ENCODE assay signal across 1 cellular context in genomic region chr20:46635514-46636091, GRCh38.
TF ChIP-seq lines count a peak whose summit lies in the region.

No MANE protein-coding gene starts in this region.

TF ChIP-seq in K562, 482 proteins besides CTCF, POLR2A, EP300 and RAD21 (continued from another document and continues in another):
- TF ChIP-seq, protein P1, sequence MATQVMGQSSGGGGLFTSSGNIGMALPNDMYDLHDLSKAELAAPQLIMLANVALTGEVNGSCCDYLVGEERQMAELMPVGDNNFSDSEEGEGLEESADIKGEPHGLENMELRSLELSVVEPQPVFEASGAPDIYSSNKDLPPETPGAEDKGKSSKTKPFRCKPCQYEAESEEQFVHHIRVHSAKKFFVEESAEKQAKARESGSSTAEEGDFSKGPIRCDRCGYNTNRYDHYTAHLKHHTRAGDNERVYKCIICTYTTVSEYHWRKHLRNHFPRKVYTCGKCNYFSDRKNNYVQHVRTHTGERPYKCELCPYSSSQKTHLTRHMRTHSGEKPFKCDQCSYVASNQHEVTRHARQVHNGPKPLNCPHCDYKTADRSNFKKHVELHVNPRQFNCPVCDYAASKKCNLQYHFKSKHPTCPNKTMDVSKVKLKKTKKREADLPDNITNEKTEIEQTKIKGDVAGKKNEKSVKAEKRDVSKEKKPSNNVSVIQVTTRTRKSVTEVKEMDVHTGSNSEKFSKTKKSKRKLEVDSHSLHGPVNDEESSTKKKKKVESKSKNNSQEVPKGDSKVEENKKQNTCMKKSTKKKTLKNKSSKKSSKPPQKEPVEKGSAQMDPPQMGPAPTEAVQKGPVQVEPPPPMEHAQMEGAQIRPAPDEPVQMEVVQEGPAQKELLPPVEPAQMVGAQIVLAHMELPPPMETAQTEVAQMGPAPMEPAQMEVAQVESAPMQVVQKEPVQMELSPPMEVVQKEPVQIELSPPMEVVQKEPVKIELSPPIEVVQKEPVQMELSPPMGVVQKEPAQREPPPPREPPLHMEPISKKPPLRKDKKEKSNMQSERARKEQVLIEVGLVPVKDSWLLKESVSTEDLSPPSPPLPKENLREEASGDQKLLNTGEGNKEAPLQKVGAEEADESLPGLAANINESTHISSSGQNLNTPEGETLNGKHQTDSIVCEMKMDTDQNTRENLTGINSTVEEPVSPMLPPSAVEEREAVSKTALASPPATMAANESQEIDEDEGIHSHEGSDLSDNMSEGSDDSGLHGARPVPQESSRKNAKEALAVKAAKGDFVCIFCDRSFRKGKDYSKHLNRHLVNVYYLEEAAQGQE (CRISPR knock-in tag; IDR thresholded peaks at IDR 0.05; ENCODE audit: low read depth): no peak
- TF ChIP-seq MIER1 (IDR thresholded peaks at IDR 0.05; ENCODE audit: low read depth) (no peak), MECOM (CRISPR knock-in tag; IDR thresholded peaks at IDR 0.05) (peak; percentile 74), MTA2 (IDR thresholded peaks at IDR 0.05; ENCODE audit: low read depth) (no peak), NFE2L1 (tag; IDR thresholded peaks at IDR 0.05; ENCODE audit: borderline replicate concordance, low read depth) (peak; percentile 35; the same call in 1 of the 2 replicates), ZNF175 (CRISPR knock-in tag; IDR thresholded peaks at IDR 0.05; ENCODE audit: low read depth) (no peak), ZEB2 (IDR thresholded peaks at IDR 0.05) (no peak), GTF2E2 (tag; IDR thresholded peaks at IDR 0.05) (no peak), EP400 (IDR thresholded peaks at IDR 0.05) (no peak), ZNF3 (CRISPR knock-in tag; IDR thresholded peaks at IDR 0.05) (no peak), HDAC2 (IDR thresholded peaks at IDR 0.05) (no peak), GABPB2 (CRISPR knock-in tag; conservative IDR thresholded peaks at IDR 0.05) (no peak), ZNF347 (CRISPR knock-in tag; IDR thresholded peaks at IDR 0.05; ENCODE audit: low read depth) (no peak), ZNF644 (tag; IDR thresholded peaks at IDR 0.05; ENCODE audit: low read depth) (no peak), HEY1 (CRISPR knock-in tag; IDR thresholded peaks at IDR 0.05; ENCODE audit: borderline replicate concordance) (no peak), MXI1 (IDR thresholded peaks at IDR 0.05; ENCODE audit: low read depth, low read length) (no peak), ETV6 (IDR thresholded peaks at IDR 0.05; ENCODE audit: borderline replicate concordance in 1 of 2, low read depth in 2 of 2, low read length in 1 of 2) (no peak), ETV6 (CRISPR knock-in tag; IDR thresholded peaks at IDR 0.05; ENCODE audit: borderline replicate concordance) (no peak), FOXJ2 (tag; IDR thresholded peaks at IDR 0.05) (no peak), ZNF280A (IDR thresholded peaks at IDR 0.05; ENCODE audit: low read depth, partially characterized antibody) (no peak), IFI16 (CRISPR knock-in tag; IDR thresholded peaks at IDR 0.05) (no peak), ZNF316 (IDR thresholded peaks at IDR 0.05) (no peak), E4F1 (CRISPR knock-in tag; IDR thresholded peaks at IDR 0.05; ENCODE audit: borderline replicate concordance) (no peak), CBX8 (IDR thresholded peaks at IDR 0.05; ENCODE audit: borderline replicate concordance, extremely low read depth, low read depth, low read length, poor library complexity, severe bottlenecking) (no peak), ID3 (CRISPR knock-in tag; IDR thresholded peaks at IDR 0.05) (no peak), ID3 (tag; IDR thresholded peaks at IDR 0.05) (peak; percentile 94), KAT2B (IDR thresholded peaks at IDR 0.05; ENCODE audit: low read depth, low read length) (no peak), SMARCC2 (IDR thresholded peaks at IDR 0.05; ENCODE audit: low read depth) (no peak), TSC22D4 (tag; IDR thresholded peaks at IDR 0.05) (no peak), POLR2AphosphoS2 (IDR thresholded peaks at IDR 0.05; ENCODE audit: low read length) (no peak), RBM39 (optimal IDR thresholded peaks at IDR 0.05; ENCODE audit: low read depth, low read length) (no peak), ZNF311 (CRISPR knock-in tag; IDR thresholded peaks at IDR 0.05) (peak; percentile 82), SMARCA4 (IDR thresholded peaks at IDR 0.05) (no peak), UBTF (IDR thresholded peaks at IDR 0.05; ENCODE audit: borderline replicate concordance in 1 of 2, low read depth in 2 of 2, low read length in 2 of 2) (no peak), CHD1 (IDR thresholded peaks at IDR 0.05; ENCODE audit: low read length) (no peak), ZNF217 (CRISPR knock-in tag; IDR thresholded peaks at IDR 0.05) (no peak), CEBPG (CRISPR knock-in tag; IDR thresholded peaks at IDR 0.05) (no peak), CEBPG (tag; conservative IDR thresholded peaks at IDR 0.05 in 1 of 2, IDR thresholded peaks at IDR 0.05 in 1 of 2) (no peak), FUS (optimal IDR thresholded peaks at IDR 0.05; ENCODE audit: low read depth, low read length) (no peak)
- TF ChIP-seq, protein P2, sequence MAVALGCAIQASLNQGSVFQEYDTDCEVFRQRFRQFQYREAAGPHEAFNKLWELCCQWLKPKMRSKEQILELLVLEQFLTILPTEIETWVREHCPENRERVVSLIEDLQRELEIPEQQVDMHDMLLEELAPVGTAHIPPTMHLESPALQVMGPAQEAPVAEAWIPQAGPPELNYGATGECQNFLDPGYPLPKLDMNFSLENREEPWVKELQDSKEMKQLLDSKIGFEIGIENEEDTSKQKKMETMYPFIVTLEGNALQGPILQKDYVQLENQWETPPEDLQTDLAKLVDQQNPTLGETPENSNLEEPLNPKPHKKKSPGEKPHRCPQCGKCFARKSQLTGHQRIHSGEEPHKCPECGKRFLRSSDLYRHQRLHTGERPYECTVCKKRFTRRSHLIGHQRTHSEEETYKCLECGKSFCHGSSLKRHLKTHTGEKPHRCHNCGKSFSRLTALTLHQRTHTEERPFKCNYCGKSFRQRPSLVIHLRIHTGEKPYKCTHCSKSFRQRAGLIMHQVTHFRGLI (CRISPR knock-in tag; IDR thresholded peaks at IDR 0.05): no peak
- TF ChIP-seq, protein P3, sequence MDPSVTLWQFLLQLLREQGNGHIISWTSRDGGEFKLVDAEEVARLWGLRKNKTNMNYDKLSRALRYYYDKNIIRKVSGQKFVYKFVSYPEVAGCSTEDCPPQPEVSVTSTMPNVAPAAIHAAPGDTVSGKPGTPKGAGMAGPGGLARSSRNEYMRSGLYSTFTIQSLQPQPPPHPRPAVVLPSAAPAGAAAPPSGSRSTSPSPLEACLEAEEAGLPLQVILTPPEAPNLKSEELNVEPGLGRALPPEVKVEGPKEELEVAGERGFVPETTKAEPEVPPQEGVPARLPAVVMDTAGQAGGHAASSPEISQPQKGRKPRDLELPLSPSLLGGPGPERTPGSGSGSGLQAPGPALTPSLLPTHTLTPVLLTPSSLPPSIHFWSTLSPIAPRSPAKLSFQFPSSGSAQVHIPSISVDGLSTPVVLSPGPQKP (CRISPR knock-in tag; IDR thresholded peaks at IDR 0.05): no peak
- TF ChIP-seq, protein P4, sequence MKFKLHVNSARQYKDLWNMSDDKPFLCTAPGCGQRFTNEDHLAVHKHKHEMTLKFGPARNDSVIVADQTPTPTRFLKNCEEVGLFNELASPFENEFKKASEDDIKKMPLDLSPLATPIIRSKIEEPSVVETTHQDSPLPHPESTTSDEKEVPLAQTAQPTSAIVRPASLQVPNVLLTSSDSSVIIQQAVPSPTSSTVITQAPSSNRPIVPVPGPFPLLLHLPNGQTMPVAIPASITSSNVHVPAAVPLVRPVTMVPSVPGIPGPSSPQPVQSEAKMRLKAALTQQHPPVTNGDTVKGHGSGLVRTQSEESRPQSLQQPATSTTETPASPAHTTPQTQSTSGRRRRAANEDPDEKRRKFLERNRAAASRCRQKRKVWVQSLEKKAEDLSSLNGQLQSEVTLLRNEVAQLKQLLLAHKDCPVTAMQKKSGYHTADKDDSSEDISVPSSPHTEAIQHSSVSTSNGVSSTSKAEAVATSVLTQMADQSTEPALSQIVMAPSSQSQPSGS (CRISPR knock-in tag; IDR thresholded peaks at IDR 0.05): no peak
- TF ChIP-seq, protein P5, sequence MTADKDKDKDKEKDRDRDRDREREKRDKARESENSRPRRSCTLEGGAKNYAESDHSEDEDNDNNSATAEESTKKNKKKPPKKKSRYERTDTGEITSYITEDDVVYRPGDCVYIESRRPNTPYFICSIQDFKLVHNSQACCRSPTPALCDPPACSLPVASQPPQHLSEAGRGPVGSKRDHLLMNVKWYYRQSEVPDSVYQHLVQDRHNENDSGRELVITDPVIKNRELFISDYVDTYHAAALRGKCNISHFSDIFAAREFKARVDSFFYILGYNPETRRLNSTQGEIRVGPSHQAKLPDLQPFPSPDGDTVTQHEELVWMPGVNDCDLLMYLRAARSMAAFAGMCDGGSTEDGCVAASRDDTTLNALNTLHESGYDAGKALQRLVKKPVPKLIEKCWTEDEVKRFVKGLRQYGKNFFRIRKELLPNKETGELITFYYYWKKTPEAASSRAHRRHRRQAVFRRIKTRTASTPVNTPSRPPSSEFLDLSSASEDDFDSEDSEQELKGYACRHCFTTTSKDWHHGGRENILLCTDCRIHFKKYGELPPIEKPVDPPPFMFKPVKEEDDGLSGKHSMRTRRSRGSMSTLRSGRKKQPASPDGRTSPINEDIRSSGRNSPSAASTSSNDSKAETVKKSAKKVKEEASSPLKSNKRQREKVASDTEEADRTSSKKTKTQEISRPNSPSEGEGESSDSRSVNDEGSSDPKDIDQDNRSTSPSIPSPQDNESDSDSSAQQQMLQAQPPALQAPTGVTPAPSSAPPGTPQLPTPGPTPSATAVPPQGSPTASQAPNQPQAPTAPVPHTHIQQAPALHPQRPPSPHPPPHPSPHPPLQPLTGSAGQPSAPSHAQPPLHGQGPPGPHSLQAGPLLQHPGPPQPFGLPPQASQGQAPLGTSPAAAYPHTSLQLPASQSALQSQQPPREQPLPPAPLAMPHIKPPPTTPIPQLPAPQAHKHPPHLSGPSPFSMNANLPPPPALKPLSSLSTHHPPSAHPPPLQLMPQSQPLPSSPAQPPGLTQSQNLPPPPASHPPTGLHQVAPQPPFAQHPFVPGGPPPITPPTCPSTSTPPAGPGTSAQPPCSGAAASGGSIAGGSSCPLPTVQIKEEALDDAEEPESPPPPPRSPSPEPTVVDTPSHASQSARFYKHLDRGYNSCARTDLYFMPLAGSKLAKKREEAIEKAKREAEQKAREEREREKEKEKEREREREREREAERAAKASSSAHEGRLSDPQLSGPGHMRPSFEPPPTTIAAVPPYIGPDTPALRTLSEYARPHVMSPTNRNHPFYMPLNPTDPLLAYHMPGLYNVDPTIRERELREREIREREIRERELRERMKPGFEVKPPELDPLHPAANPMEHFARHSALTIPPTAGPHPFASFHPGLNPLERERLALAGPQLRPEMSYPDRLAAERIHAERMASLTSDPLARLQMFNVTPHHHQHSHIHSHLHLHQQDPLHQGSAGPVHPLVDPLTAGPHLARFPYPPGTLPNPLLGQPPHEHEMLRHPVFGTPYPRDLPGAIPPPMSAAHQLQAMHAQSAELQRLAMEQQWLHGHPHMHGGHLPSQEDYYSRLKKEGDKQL (CRISPR knock-in tag; IDR thresholded peaks at IDR 0.05; ENCODE audit: borderline replicate concordance): no peak
